2 cellular contexts compared by ENCODE assay signal in the genomic region with DNA sequence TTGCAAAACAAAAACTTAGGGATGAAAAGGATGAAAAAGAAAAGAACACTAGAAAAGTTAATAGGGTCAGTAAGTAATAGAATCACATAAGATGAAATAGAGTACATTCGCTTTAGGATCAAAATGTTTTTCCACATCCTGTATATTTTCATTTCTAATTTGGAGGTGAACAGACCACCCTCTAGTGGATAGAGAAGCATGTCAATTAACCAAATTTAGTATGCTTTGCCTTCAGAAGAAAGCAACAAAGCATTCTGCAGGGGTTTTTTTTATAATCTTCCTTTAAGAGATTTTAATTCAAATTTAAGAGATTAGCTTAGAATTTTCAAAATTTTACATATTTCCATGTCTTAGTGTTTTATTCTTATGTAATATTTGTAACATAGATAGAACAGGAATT.
TF ChIP-seq lines count a peak whose summit lies in the region.

No MANE protein-coding gene starts in this region.

TF ChIP-seq in SK-N-SH, 30 proteins besides CTCF, POLR2A, EP300 and RAD21 (continued from another document):
- TF ChIP-seq GATA2 (CRISPR knock-in tag; IDR thresholded peaks at IDR 0.05), result no peak
- TF ChIP-seq GABPA (IDR thresholded peaks at IDR 0.05; ENCODE audit: low read depth), result no peak
- TF ChIP-seq PBX3 (IDR thresholded peaks at IDR 0.05), result no peak
- TF ChIP-seq ZBTB33 (IDR thresholded peaks at IDR 0.05; ENCODE audit: borderline replicate concordance, low read depth), result no peak
- TF ChIP-seq MEF2A (IDR thresholded peaks at IDR 0.05; ENCODE audit: borderline replicate concordance, low read depth), result no peak
- no peak for TF ChIP-seq EZH2phosphoT487 (IDR thresholded peaks at IDR 0.05; ENCODE audit: borderline replicate concordance, low read depth)
- TF ChIP-seq IRF3 (IDR thresholded peaks at IDR 0.05; ENCODE audit: low read depth, low read length), result no peak
- TF ChIP-seq MAX (IDR thresholded peaks at IDR 0.05; ENCODE audit: low read depth), result no peak
- TF ChIP-seq ELF1 (IDR thresholded peaks at IDR 0.05), result no peak
- no peak for TF ChIP-seq FOXM1 (IDR thresholded peaks at IDR 0.05; ENCODE audit: low read depth)
- TF ChIP-seq, protein P1, sequence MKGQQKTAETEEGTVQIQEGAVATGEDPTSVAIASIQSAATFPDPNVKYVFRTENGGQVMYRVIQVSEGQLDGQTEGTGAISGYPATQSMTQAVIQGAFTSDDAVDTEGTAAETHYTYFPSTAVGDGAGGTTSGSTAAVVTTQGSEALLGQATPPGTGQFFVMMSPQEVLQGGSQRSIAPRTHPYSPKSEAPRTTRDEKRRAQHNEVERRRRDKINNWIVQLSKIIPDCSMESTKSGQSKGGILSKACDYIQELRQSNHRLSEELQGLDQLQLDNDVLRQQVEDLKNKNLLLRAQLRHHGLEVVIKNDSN (IDR thresholded peaks at IDR 0.05; ENCODE audit: borderline replicate concordance, low read depth), result no peak
- TF ChIP-seq FOSL2 (IDR thresholded peaks at IDR 0.05; ENCODE audit: borderline replicate concordance, low read depth), result no peak
- TF ChIP-seq NRF1 (IDR thresholded peaks at IDR 0.05; ENCODE audit: low read depth, low read length), result no peak
- no peak for TF ChIP-seq FOXJ3 (CRISPR knock-in tag; IDR thresholded peaks at IDR 0.05)
- TF ChIP-seq TEAD4 (IDR thresholded peaks at IDR 0.05; ENCODE audit: borderline replicate concordance, insufficient read depth), result no peak

TF ChIP-seq in SK-N-SH treated with all-trans-retinoic acid at 6 μM for 48 hours, 23 proteins besides CTCF, POLR2A, EP300 and RAD21 (continued from another document):
- TF ChIP-seq ZC3H10 (CRISPR knock-in tag; IDR thresholded peaks at IDR 0.05) (no peak), ZFP30 (CRISPR knock-in tag; IDR thresholded peaks at IDR 0.05) (no peak), SNAI2 (CRISPR knock-in tag; IDR thresholded peaks at IDR 0.05) (no peak), ARNTL (CRISPR knock-in tag; IDR thresholded peaks at IDR 0.05; ENCODE audit: borderline replicate concordance, low read depth) (no peak), PATZ1 (CRISPR knock-in tag; IDR thresholded peaks at IDR 0.05; ENCODE audit: borderline replicate concordance) (no peak), ISL1 (CRISPR knock-in tag; IDR thresholded peaks at IDR 0.05) (no peak), ZNF565 (CRISPR knock-in tag; conservative IDR thresholded peaks at IDR 0.05; ENCODE audit: low read depth) (no peak), CSDC2 (CRISPR knock-in tag; IDR thresholded peaks at IDR 0.05) (no peak), BACH2 (CRISPR knock-in tag; IDR thresholded peaks at IDR 0.05; ENCODE audit: borderline replicate concordance) (no peak), PPARA (CRISPR knock-in tag; IDR thresholded peaks at IDR 0.05; ENCODE audit: borderline replicate concordance) (no peak), ZNF8 (CRISPR knock-in tag; IDR thresholded peaks at IDR 0.05) (no peak), ZNF70 (CRISPR knock-in tag; IDR thresholded peaks at IDR 0.05) (no peak), GLIS3 (CRISPR knock-in tag; IDR thresholded peaks at IDR 0.05) (no peak), ZFP3 (CRISPR knock-in tag; IDR thresholded peaks at IDR 0.05) (no peak)
- TF ChIP-seq, protein P2, sequence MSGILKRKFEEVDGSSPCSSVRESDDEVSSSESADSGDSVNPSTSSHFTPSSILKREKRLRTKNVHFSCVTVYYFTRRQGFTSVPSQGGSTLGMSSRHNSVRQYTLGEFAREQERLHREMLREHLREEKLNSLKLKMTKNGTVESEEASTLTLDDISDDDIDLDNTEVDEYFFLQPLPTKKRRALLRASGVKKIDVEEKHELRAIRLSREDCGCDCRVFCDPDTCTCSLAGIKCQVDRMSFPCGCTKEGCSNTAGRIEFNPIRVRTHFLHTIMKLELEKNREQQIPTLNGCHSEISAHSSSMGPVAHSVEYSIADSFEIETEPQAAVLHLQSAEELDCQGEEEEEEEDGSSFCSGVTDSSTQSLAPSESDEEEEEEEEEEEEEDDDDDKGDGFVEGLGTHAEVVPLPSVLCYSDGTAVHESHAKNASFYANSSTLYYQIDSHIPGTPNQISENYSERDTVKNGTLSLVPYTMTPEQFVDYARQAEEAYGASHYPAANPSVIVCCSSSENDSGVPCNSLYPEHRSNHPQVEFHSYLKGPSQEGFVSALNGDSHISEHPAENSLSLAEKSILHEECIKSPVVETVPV (CRISPR knock-in tag; IDR thresholded peaks at IDR 0.05), result no peak
- TF ChIP-seq, protein P3, sequence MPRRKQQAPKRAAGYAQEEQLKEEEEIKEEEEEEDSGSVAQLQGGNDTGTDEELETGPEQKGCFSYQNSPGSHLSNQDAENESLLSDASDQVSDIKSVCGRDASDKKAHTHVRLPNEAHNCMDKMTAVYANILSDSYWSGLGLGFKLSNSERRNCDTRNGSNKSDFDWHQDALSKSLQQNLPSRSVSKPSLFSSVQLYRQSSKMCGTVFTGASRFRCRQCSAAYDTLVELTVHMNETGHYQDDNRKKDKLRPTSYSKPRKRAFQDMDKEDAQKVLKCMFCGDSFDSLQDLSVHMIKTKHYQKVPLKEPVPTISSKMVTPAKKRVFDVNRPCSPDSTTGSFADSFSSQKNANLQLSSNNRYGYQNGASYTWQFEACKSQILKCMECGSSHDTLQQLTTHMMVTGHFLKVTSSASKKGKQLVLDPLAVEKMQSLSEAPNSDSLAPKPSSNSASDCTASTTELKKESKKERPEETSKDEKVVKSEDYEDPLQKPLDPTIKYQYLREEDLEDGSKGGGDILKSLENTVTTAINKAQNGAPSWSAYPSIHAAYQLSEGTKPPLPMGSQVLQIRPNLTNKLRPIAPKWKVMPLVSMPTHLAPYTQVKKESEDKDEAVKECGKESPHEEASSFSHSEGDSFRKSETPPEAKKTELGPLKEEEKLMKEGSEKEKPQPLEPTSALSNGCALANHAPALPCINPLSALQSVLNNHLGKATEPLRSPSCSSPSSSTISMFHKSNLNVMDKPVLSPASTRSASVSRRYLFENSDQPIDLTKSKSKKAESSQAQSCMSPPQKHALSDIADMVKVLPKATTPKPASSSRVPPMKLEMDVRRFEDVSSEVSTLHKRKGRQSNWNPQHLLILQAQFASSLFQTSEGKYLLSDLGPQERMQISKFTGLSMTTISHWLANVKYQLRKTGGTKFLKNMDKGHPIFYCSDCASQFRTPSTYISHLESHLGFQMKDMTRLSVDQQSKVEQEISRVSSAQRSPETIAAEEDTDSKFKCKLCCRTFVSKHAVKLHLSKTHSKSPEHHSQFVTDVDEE (CRISPR knock-in tag; IDR thresholded peaks at IDR 0.05), result no peak
- TF ChIP-seq, protein P4, sequence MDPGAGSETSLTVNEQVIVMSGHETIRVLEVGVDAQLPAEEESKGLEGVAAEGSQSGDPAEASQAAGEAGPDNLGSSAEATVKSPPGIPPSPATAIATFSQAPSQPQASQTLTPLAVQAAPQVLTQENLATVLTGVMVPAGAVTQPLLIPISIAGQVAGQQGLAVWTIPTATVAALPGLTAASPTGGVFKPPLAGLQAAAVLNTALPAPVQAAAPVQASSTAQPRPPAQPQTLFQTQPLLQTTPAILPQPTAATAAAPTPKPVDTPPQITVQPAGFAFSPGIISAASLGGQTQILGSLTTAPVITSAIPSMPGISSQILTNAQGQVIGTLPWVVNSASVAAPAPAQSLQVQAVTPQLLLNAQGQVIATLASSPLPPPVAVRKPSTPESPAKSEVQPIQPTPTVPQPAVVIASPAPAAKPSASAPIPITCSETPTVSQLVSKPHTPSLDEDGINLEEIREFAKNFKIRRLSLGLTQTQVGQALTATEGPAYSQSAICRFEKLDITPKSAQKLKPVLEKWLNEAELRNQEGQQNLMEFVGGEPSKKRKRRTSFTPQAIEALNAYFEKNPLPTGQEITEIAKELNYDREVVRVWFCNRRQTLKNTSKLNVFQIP (CRISPR knock-in tag; IDR thresholded peaks at IDR 0.05; ENCODE audit: borderline replicate concordance, low read depth), result no peak
